In the genomic region with DNA sequence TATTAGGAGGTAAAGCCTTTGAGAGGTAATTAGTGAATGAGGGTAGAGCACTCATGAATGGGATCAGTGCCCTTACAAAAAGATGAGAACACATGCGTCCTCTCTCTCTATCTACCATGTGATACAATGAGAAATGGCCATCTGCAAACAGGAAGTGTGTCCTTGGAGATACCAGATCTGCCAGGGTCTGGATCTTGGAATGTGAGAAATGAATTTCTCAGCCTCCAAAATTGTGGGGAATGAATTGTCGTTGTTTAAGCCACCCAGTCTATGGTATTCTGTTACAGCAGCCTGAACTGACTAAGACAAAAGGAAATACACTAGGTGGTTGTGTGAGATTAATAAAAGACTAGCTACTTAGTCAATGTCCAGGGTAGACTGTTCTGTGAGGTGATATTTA, we compare ENCODE assay signal across 24 cellular contexts.
DNase-seq lines count a peak whose midpoint lies in the region; ATAC-seq and TF ChIP-seq lines count a peak whose summit lies in the region.
"Had no signal": no experiment of that assay in that cellular context is flagged by ENCODE, and none has a peak within 500 bp of the region (broad histone marks: within the 10 kb centered on the region; RNA-seq: fewer than 3 reads in every experiment).

No MANE protein-coding gene starts in this region.

- no peak for ATAC-seq in GM21423 (IDR thresholded peaks at IDR 0.05; ENCODE audit: unreplicated experiment)
- ATAC-seq in GM18502 (IDR thresholded peaks at IDR 0.05; ENCODE audit: poor library complexity, unreplicated experiment) = no peak
- ATAC-seq: naive thymus-derived CD8-positive, alpha-beta T cell; Right ventricle myocardium inferior; WTC11 had no signal

- H3K18ac ChIP-seq in mesendoderm (ENCODE audit: low read length) = no peak overlapping the region

- no peak overlapping the region for H3K4me2 ChIP-seq in mesendoderm (ENCODE audit: low read length)
- H3K4me2 ChIP-seq: KMS-11, smooth muscle cell had no signal

- peak; percentile 13 for DNase-seq in AG10803 (ENCODE audit: low read depth)
- DNase-seq in EL = peak; percentile 40
- peak; percentile 90 for DNase-seq in NCI-H82 treated with DMSO at 0.1 percent for 48 hours (lab: John Stamatoyannopoulos, UW; ENCODE audit: unreplicated experiment)
- peak; percentile 62 for DNase-seq in mesendoderm
- no peak for DNase-seq in head of caudate nucleus
- DNase-seq in substantia nigra (lab: John Stamatoyannopoulos, UW) = no peak
- DNase-seq: ACHN; activated CD4-positive, alpha-beta T cell treated with anti-CD3 and anti-CD28 coated beads, Interleukin-2, amount 50 U/mL, for 1 hour; activated naive CD4-positive, alpha-beta T cell treated with anti-CD3 and anti-CD28 coated beads, Interleukin-2, amount 50 U/mL, for 16 hours; Calu3; cerebellar nuclear complex; GOT3; naive thymus-derived CD8-positive, alpha-beta T cell; NCI-H1694; NCI-H774; T-helper 9 cell had no signal

- H3K36me3 ChIP-seq in mesendoderm (ENCODE audit: control insufficient read depth, insufficient read depth, low read length) = no peaks in the 10 kb centered on the region
- H3K36me3 ChIP-seq: ascending aorta had no signal

- H3K4me1 ChIP-seq in mesendoderm (ENCODE audit: control insufficient read depth, low read depth, low read length) = no peaks in the 10 kb centered on the region
- H3K4me1 ChIP-seq: ascending aorta had no signal

- H3K79me1 ChIP-seq in mesendoderm (ENCODE audit: low read length) = no peaks in the 10 kb centered on the region

- H2BK120ac ChIP-seq in mesendoderm (ENCODE audit: low read depth, low read length) = no peak overlapping the region

- no peak overlapping the region for H2AK5ac ChIP-seq in mesendoderm (ENCODE audit: low read length)

- H3K4me3 ChIP-seq in AG10803 (ENCODE audit: low read length) (no peak overlapping the region), mesendoderm (ENCODE audit: low read length) (no peak overlapping the region)
- H3K4me3 ChIP-seq: ascending aorta, smooth muscle cell had no signal

- no peak overlapping the region for H3K9ac ChIP-seq in mesendoderm (ENCODE audit: low read length)
- H3K9ac ChIP-seq: KMS-11 had no signal

- no peaks in the 10 kb centered on the region for H3K79me2 ChIP-seq in mesendoderm (ENCODE audit: control insufficient read depth, insufficient read depth, low read length)

- no peak overlapping the region for H3K27ac ChIP-seq in mesendoderm (ENCODE audit: low read depth, low read length)
- H3K27ac ChIP-seq in substantia nigra (ENCODE audit: low read depth, low read length, poor library complexity, severe bottlenecking) = no peak overlapping the region
- H3K27ac ChIP-seq: ascending aorta, epithelial cell of prostate, KMS-11 had no signal

- TF ChIP-seq CTCF in AG10803 (conservative IDR thresholded peaks at IDR 0.05; ENCODE audit: low read length) = no peak

- H2BK15ac ChIP-seq in mesendoderm (replicated peaks; ENCODE audit: low read depth) = no peak overlapping the region

- no peak overlapping the region for H3K23ac ChIP-seq in mesendoderm (ENCODE audit: low read length)

- no peaks in the 10 kb centered on the region for H3K27me3 ChIP-seq in mesendoderm (ENCODE audit: insufficient read depth, low read length, poor library complexity)
- H3K27me3 ChIP-seq: ascending aorta had no signal

- no CpG with 5 or more reads among the region's 2 CpGs for WGBS in mesendoderm (ENCODE audit: extremely low coverage, insufficient coverage, low lambda C conversion rate)

- intact Hi-C loops in head of caudate nucleus (cut with DNase I) = no loop called here

- no peak overlapping the region for H4K5ac ChIP-seq in mesendoderm (ENCODE audit: low read length)

- no peak overlapping the region for H3K4ac ChIP-seq in mesendoderm (ENCODE audit: low read depth, low read length)

- no peak overlapping the region for H3K56ac ChIP-seq in mesendoderm (ENCODE audit: low read length)

- H4K8ac ChIP-seq in mesendoderm (ENCODE audit: low read depth, low read length) = no peak overlapping the region

- H2BK5ac ChIP-seq in mesendoderm (ENCODE audit: low read length) = no peak overlapping the region

Comparison
In these comparisons a context has a peak if more than half of its experiments do, and no peak if none do; other contexts are left out.
1. DNase-seq: peak in AG10803 (single experiment), EL (single experiment), NCI-H82 treated with DMSO at 0.1 percent for 48 hours (single experiment) and mesendoderm (single experiment); none in head of caudate nucleus (0 of 42) and substantia nigra (0 of 49).